1 cellular context compared by ENCODE assay signal in the genomic region with DNA sequence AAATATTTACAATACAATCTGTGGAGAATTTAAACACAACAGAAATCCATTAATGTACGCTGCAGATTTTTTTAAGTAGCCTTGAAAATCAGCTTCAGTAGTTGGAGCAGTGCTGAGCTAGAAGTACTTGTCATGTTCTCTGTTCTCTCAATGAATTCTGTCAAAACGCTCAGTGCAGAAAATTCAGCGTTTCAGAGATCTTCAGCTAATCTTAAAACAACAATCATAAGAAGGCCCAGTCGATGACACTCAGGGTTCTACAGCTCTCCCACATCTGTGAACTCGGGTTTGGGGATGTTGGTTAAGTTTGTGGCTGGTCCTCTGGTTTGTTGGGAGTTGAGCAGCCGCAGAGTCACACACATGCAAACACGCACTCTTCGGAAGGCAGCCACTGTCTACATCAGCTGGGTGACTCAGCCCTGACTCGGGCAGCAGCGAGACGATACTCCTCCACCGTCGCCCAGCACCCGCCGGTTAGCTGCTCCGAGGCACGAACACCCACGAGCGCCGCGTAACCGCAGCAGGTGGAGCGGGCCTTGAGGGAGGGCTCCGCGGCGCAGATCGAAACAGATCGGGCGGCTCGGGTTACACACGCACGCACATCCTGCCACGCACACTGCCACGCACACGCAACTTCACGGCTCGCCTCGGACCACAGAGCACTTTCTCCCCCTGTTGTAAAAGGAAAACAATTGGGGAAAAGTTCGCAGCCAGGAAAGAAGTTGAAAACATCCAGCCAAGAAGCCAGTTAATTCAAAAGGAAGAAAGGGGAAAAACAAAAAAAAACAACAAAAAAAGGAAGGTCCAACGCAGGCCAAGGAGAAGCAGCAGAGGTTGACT.
A peak's percentile ranks its signal among the peaks of the same experiment; 100 is the strongest.
TF ChIP-seq lines count a peak whose summit lies in the region.

No MANE protein-coding gene starts in this region.

TF ChIP-seq in HepG2, 621 proteins besides CTCF, POLR2A, EP300 and RAD21 (continued from another document and continues in another):
- TF ChIP-seq, protein P1, sequence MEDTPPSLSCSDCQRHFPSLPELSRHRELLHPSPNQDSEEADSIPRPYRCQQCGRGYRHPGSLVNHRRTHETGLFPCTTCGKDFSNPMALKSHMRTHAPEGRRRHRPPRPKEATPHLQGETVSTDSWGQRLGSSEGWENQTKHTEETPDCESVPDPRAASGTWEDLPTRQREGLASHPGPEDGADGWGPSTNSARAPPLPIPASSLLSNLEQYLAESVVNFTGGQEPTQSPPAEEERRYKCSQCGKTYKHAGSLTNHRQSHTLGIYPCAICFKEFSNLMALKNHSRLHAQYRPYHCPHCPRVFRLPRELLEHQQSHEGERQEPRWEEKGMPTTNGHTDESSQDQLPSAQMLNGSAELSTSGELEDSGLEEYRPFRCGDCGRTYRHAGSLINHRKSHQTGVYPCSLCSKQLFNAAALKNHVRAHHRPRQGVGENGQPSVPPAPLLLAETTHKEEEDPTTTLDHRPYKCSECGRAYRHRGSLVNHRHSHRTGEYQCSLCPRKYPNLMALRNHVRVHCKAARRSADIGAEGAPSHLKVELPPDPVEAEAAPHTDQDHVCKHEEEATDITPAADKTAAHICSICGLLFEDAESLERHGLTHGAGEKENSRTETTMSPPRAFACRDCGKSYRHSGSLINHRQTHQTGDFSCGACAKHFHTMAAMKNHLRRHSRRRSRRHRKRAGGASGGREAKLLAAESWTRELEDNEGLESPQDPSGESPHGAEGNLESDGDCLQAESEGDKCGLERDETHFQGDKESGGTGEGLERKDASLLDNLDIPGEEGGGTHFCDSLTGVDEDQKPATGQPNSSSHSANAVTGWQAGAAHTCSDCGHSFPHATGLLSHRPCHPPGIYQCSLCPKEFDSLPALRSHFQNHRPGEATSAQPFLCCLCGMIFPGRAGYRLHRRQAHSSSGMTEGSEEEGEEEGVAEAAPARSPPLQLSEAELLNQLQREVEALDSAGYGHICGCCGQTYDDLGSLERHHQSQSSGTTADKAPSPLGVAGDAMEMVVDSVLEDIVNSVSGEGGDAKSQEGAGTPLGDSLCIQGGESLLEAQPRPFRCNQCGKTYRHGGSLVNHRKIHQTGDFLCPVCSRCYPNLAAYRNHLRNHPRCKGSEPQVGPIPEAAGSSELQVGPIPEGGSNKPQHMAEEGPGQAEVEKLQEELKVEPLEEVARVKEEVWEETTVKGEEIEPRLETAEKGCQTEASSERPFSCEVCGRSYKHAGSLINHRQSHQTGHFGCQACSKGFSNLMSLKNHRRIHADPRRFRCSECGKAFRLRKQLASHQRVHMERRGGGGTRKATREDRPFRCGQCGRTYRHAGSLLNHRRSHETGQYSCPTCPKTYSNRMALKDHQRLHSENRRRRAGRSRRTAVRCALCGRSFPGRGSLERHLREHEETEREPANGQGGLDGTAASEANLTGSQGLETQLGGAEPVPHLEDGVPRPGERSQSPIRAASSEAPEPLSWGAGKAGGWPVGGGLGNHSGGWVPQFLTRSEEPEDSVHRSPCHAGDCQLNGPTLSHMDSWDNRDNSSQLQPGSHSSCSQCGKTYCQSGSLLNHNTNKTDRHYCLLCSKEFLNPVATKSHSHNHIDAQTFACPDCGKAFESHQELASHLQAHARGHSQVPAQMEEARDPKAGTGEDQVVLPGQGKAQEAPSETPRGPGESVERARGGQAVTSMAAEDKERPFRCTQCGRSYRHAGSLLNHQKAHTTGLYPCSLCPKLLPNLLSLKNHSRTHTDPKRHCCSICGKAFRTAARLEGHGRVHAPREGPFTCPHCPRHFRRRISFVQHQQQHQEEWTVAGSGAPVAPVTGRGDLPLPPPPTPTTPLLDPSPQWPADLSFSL (CRISPR knock-in tag; IDR thresholded peaks at IDR 0.05) = no peak
- TF ChIP-seq, protein P2, sequence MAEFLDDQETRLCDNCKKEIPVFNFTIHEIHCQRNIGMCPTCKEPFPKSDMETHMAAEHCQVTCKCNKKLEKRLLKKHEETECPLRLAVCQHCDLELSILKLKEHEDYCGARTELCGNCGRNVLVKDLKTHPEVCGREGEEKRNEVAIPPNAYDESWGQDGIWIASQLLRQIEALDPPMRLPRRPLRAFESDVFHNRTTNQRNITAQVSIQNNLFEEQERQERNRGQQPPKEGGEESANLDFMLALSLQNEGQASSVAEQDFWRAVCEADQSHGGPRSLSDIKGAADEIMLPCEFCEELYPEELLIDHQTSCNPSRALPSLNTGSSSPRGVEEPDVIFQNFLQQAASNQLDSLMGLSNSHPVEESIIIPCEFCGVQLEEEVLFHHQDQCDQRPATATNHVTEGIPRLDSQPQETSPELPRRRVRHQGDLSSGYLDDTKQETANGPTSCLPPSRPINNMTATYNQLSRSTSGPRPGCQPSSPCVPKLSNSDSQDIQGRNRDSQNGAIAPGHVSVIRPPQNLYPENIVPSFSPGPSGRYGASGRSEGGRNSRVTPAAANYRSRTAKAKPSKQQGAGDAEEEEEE (CRISPR knock-in tag; IDR thresholded peaks at IDR 0.05; ENCODE audit: borderline replicate concordance) = no peak
- TF ChIP-seq ZNF589 (CRISPR knock-in tag; conservative IDR thresholded peaks at IDR 0.05) = no peak
- no peak for TF ChIP-seq ATF7-NPFF (CRISPR knock-in tag; IDR thresholded peaks at IDR 0.05; ENCODE audit: low read depth)
- no peak for TF ChIP-seq MAF1 (CRISPR knock-in tag; IDR thresholded peaks at IDR 0.05; ENCODE audit: borderline replicate concordance)
- TF ChIP-seq FOXC1 (CRISPR knock-in tag; IDR thresholded peaks at IDR 0.05; ENCODE audit: borderline replicate concordance) = no peak; the same call in 1 of the 2 replicates
- no peak for TF ChIP-seq KLF9 (CRISPR knock-in tag; IDR thresholded peaks at IDR 0.05; ENCODE audit: low read depth)
- no peak for TF ChIP-seq ZNF441 (CRISPR knock-in tag; IDR thresholded peaks at IDR 0.05; ENCODE audit: borderline replicate concordance)
- TF ChIP-seq, protein P3, sequence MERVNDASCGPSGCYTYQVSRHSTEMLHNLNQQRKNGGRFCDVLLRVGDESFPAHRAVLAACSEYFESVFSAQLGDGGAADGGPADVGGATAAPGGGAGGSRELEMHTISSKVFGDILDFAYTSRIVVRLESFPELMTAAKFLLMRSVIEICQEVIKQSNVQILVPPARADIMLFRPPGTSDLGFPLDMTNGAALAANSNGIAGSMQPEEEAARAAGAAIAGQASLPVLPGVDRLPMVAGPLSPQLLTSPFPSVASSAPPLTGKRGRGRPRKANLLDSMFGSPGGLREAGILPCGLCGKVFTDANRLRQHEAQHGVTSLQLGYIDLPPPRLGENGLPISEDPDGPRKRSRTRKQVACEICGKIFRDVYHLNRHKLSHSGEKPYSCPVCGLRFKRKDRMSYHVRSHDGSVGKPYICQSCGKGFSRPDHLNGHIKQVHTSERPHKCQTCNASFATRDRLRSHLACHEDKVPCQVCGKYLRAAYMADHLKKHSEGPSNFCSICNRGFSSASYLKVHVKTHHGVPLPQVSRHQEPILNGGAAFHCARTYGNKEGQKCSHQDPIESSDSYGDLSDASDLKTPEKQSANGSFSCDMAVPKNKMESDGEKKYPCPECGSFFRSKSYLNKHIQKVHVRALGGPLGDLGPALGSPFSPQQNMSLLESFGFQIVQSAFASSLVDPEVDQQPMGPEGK (CRISPR knock-in tag; IDR thresholded peaks at IDR 0.05) = 0 out of 2 replicates have a peak, but pooled peaks have one; percentile 8
- TF ChIP-seq, protein P4, sequence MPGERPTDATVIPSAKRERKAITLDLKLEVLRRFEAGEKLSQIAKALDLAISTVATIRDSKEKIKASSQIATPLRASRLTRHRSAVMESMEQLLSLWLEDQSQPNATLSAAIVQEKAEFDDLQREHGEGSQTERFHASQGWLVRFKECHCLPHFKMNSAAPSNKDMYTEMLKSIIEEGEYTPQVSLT (CRISPR knock-in tag; IDR thresholded peaks at IDR 0.05; ENCODE audit: borderline replicate concordance, low read depth) = no peak
- TF ChIP-seq, protein P5, sequence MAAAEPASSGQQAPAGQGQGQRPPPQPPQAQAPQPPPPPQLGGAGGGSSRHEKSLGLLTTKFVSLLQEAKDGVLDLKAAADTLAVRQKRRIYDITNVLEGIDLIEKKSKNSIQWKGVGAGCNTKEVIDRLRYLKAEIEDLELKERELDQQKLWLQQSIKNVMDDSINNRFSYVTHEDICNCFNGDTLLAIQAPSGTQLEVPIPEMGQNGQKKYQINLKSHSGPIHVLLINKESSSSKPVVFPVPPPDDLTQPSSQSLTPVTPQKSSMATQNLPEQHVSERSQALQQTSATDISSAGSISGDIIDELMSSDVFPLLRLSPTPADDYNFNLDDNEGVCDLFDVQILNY (CRISPR knock-in tag; conservative IDR thresholded peaks at IDR 0.05) = no peak
- TF ChIP-seq ZNF136 (CRISPR knock-in tag; IDR thresholded peaks at IDR 0.05; ENCODE audit: low read depth) = no peak
- TF ChIP-seq TAF15 (IDR thresholded peaks at IDR 0.05; ENCODE audit: low read depth, low read length, poor library complexity, severe bottlenecking) = no peak
- no peak for TF ChIP-seq ZNF841 (CRISPR knock-in tag; IDR thresholded peaks at IDR 0.05; ENCODE audit: borderline replicate concordance)
- TF ChIP-seq KLF6 (CRISPR knock-in tag; IDR thresholded peaks at IDR 0.05) = no peak
- TF ChIP-seq, protein P6, sequence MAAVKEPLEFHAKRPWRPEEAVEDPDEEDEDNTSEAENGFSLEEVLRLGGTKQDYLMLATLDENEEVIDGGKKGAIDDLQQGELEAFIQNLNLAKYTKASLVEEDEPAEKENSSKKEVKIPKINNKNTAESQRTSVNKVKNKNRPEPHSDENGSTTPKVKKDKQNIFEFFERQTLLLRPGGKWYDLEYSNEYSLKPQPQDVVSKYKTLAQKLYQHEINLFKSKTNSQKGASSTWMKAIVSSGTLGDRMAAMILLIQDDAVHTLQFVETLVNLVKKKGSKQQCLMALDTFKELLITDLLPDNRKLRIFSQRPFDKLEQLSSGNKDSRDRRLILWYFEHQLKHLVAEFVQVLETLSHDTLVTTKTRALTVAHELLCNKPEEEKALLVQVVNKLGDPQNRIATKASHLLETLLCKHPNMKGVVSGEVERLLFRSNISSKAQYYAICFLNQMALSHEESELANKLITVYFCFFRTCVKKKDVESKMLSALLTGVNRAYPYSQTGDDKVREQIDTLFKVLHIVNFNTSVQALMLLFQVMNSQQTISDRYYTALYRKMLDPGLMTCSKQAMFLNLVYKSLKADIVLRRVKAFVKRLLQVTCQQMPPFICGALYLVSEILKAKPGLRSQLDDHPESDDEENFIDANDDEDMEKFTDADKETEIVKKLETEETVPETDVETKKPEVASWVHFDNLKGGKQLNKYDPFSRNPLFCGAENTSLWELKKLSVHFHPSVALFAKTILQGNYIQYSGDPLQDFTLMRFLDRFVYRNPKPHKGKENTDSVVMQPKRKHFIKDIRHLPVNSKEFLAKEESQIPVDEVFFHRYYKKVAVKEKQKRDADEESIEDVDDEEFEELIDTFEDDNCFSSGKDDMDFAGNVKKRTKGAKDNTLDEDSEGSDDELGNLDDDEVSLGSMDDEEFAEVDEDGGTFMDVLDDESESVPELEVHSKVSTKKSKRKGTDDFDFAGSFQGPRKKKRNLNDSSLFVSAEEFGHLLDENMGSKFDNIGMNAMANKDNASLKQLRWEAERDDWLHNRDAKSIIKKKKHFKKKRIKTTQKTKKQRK (IDR thresholded peaks at IDR 0.05; ENCODE audit: low read length) = no peak
- TF ChIP-seq IRF2 (CRISPR knock-in tag; IDR thresholded peaks at IDR 0.05) = no peak
- TF ChIP-seq ZNF101 (CRISPR knock-in tag; IDR thresholded peaks at IDR 0.05; ENCODE audit: borderline replicate concordance, low read depth) = no peak
- TF ChIP-seq, protein P7, sequence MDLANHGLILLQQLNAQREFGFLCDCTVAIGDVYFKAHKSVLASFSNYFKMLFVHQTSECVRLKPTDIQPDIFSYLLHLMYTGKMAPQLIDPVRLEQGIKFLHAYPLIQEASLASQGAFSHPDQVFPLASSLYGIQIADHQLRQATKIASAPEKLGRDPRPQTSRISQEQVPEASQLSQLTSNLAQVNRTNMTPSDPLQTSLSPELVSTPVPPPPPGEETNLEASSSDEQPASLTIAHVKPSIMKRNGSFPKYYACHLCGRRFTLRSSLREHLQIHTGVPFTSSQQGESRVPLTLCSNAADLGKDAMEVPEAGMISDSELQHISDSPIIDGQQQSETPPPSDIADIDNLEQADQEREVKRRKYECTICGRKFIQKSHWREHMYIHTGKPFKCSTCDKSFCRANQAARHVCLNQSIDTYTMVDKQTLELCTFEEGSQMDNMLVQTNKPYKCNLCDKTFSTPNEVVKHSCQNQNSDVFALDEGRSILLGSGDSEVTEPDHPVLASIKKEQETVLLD (CRISPR knock-in tag; IDR thresholded peaks at IDR 0.05; ENCODE audit: low read depth) = no peak
- no peak for TF ChIP-seq NR2F1 (CRISPR knock-in tag; IDR thresholded peaks at IDR 0.05)
- no peak for TF ChIP-seq ATF7 (IDR thresholded peaks at IDR 0.05)
- TF ChIP-seq ATF7 (CRISPR knock-in tag; IDR thresholded peaks at IDR 0.05) = no peak
- no peak for TF ChIP-seq ZNF552 (CRISPR knock-in tag; IDR thresholded peaks at IDR 0.05; ENCODE audit: borderline replicate concordance)
- TF ChIP-seq, protein P8, sequence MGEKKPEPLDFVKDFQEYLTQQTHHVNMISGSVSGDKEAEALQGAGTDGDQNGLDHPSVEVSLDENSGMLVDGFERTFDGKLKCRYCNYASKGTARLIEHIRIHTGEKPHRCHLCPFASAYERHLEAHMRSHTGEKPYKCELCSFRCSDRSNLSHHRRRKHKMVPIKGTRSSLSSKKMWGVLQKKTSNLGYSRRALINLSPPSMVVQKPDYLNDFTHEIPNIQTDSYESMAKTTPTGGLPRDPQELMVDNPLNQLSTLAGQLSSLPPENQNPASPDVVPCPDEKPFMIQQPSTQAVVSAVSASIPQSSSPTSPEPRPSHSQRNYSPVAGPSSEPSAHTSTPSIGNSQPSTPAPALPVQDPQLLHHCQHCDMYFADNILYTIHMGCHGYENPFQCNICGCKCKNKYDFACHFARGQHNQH (CRISPR knock-in tag; IDR thresholded peaks at IDR 0.05) = 0 out of 2 replicates have a peak, but pooled peaks have one; percentile 18
- TF ChIP-seq, protein P9, sequence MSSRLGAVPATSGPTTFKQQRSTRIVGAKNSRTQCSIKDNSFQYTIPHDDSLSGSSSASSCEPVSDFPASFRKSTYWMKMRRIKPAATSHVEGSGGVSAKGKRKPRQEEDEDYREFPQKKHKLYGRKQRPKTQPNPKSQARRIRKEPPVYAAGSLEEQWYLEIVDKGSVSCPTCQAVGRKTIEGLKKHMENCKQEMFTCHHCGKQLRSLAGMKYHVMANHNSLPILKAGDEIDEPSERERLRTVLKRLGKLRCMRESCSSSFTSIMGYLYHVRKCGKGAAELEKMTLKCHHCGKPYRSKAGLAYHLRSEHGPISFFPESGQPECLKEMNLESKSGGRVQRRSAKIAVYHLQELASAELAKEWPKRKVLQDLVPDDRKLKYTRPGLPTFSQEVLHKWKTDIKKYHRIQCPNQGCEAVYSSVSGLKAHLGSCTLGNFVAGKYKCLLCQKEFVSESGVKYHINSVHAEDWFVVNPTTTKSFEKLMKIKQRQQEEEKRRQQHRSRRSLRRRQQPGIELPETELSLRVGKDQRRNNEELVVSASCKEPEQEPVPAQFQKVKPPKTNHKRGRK (CRISPR knock-in tag; IDR thresholded peaks at IDR 0.05) = peak; percentile 34; the same call in 1 of the 2 replicates
- no peak for TF ChIP-seq ZNF17 (CRISPR knock-in tag; IDR thresholded peaks at IDR 0.05)
- TF ChIP-seq, protein P10, sequence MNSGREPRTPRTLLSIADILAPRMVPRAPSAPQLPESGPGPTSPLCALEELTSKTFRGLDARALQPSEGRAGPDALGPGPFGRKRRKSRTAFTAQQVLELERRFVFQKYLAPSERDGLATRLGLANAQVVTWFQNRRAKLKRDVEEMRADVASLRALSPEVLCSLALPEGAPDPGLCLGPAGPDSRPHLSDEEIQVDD (CRISPR knock-in tag; IDR thresholded peaks at IDR 0.05; ENCODE audit: borderline replicate concordance) = no peak
- TF ChIP-seq ZNF331 (CRISPR knock-in tag; IDR thresholded peaks at IDR 0.05) = no peak
- TF ChIP-seq ZSCAN22 (CRISPR knock-in tag; IDR thresholded peaks at IDR 0.05) = no peak
- no peak for TF ChIP-seq LCORL (IDR thresholded peaks at IDR 0.05)
- no peak for TF ChIP-seq LCORL (CRISPR knock-in tag; IDR thresholded peaks at IDR 0.05)
- no peak for TF ChIP-seq CHD2 (IDR thresholded peaks at IDR 0.05; ENCODE audit: low read depth, low read length)
- no peak for TF ChIP-seq ZNF225 (CRISPR knock-in tag; IDR thresholded peaks at IDR 0.05)
- no peak for TF ChIP-seq ZNF660 (CRISPR knock-in tag; IDR thresholded peaks at IDR 0.05; ENCODE audit: borderline replicate concordance, low read depth)
- TF ChIP-seq, protein P11, sequence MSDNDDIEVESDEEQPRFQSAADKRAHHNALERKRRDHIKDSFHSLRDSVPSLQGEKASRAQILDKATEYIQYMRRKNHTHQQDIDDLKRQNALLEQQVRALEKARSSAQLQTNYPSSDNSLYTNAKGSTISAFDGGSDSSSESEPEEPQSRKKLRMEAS (IDR thresholded peaks at IDR 0.05) = no peak
